Comparison of ENCODE assay signal across 8 cellular contexts in genomic region chr9:127955294-127956015, GRCh38. TPM values are rescaled to one million over a fixed set of nuclear protein-coding genes. Genes with fewer than 3 reads are reported as not detected.
DNase-seq lines count a peak whose midpoint lies in the region; ATAC-seq and TF ChIP-seq lines count a peak whose summit lies in the region.

No MANE protein-coding gene starts in this region.

- peak overlapping the region; percentile 12 for H3K4me3 Mint-ChIP-seq in activated T-helper 1 cell treated with anti-CD3 and anti-CD28 coated beads, Interleukin-12 subunit alpha, Interleukin-12 subunit beta, Interleukin-2, Interleukin-4 antibody, amounts not matched to agents 30 ng/mL and 10 ng/mL and 1 ng/mL, durations not matched to agents 14 hours and 24 hours and 36 hours
- H3K4me3 Mint-ChIP-seq in endothelial cell (ENCODE audit: unreplicated experiment), result no peak overlapping the region

- H3K36me3 ChIP-seq in HUES48 (ENCODE audit: control insufficient read depth, insufficient read depth, low read length), result no peaks in the 10 kb centered on the region
- H3K36me3 ChIP-seq in OCI-LY1 (ENCODE audit: insufficient read depth, low read length), result peaks cover 19% of the 10 kb centered on the region; the same call in 1 of the 2 replicates

- H3K27me3 ChIP-seq in HUES48 (ENCODE audit: control insufficient read depth, insufficient read depth, low read length), result no peaks in the 10 kb centered on the region
- no peaks in the 10 kb centered on the region for H3K27me3 ChIP-seq in OCI-LY1 (ENCODE audit: insufficient read depth, low read length)

- H3K36me3 Mint-ChIP-seq in activated T-helper 1 cell treated with anti-CD3 and anti-CD28 coated beads, Interleukin-12 subunit alpha, Interleukin-12 subunit beta, Interleukin-2, Interleukin-4 antibody, amounts not matched to agents 30 ng/mL and 10 ng/mL and 1 ng/mL, durations not matched to agents 14 hours and 24 hours and 36 hours (ENCODE audit: low read depth), result peaks cover 21% of the 10 kb centered on the region
- H3K36me3 Mint-ChIP-seq in endothelial cell (ENCODE audit: low read depth, unreplicated experiment), result no peaks in the 10 kb centered on the region

- H3F3A ChIP-seq in OCI-LY1 (ENCODE audit: insufficient read depth, low read length), result no peaks in the 10 kb centered on the region

- H2AFZ ChIP-seq in OCI-LY1 (ENCODE audit: low read length), result no peak overlapping the region

- peaks cover 74% of the 10 kb centered on the region for H3K4me1 Mint-ChIP-seq in activated T-helper 1 cell treated with anti-CD3 and anti-CD28 coated beads, Interleukin-12 subunit alpha, Interleukin-12 subunit beta, Interleukin-2, Interleukin-4 antibody, amounts not matched to agents 30 ng/mL and 10 ng/mL and 1 ng/mL, durations not matched to agents 14 hours and 24 hours and 36 hours (ENCODE audit: low read depth)
- H3K4me1 Mint-ChIP-seq in endothelial cell (ENCODE audit: unreplicated experiment), result peaks cover 3% of the 10 kb centered on the region

- H3K4me1 ChIP-seq in HUES48 (ENCODE audit: control insufficient read depth, insufficient read depth, low read length), result peaks cover 5% of the 10 kb centered on the region
- peaks cover 27% of the 10 kb centered on the region for H3K4me1 ChIP-seq in OCI-LY1 (ENCODE audit: insufficient read depth, low read length, severe bottlenecking)

- H3K9me3 Mint-ChIP-seq in activated T-helper 1 cell treated with anti-CD3 and anti-CD28 coated beads, Interleukin-12 subunit alpha, Interleukin-12 subunit beta, Interleukin-2, Interleukin-4 antibody, amounts not matched to agents 30 ng/mL and 10 ng/mL and 1 ng/mL, durations not matched to agents 14 hours and 24 hours and 36 hours, result no peaks in the 10 kb centered on the region
- no peaks in the 10 kb centered on the region for H3K9me3 Mint-ChIP-seq in endothelial cell (ENCODE audit: unreplicated experiment)

- peaks cover 56% of the 10 kb centered on the region for H3K79me2 ChIP-seq in OCI-LY1 (ENCODE audit: insufficient read depth, low read length)

- H3K4me3 ChIP-seq in GM12864 (ENCODE audit: low read depth, low read length) (no peak overlapping the region), HUES48 (ENCODE audit: low read depth, low read length) (no peak overlapping the region), OCI-LY1 (ENCODE audit: low read depth, low read length, poor library complexity, severe bottlenecking) (no peak overlapping the region), retinal pigment epithelial cell (ENCODE audit: low read length) (no peak overlapping the region)

- no peaks in the 10 kb centered on the region for H4K20me1 ChIP-seq in OCI-LY1 (ENCODE audit: insufficient read depth, low read length)

- peaks cover 2% of the 10 kb centered on the region for H3K27me3 Mint-ChIP-seq in activated T-helper 1 cell treated with anti-CD3 and anti-CD28 coated beads, Interleukin-12 subunit alpha, Interleukin-12 subunit beta, Interleukin-2, Interleukin-4 antibody, amounts not matched to agents 30 ng/mL and 10 ng/mL and 1 ng/mL, durations not matched to agents 14 hours and 24 hours and 36 hours (ENCODE audit: insufficient read depth)
- H3K27me3 Mint-ChIP-seq in endothelial cell (ENCODE audit: unreplicated experiment), result peaks cover 7% of the 10 kb centered on the region

- peak; percentile 70 for TF ChIP-seq CTCF in GM12864 (IDR thresholded peaks at IDR 0.05; ENCODE audit: low read depth, low read length, missing control alignments)
- TF ChIP-seq CTCF in OCI-LY1 (IDR thresholded peaks at IDR 0.05; ENCODE audit: low read length), result peak; percentile 78
- peak; percentile 25 for TF ChIP-seq CTCF in retinal pigment epithelial cell (conservative IDR thresholded peaks at IDR 0.05; ENCODE audit: low read depth, low read length)
- no peak for TF ChIP-seq CTCF in endothelial cell (IDR thresholded peaks at IDR 0.05; ENCODE audit: unreplicated experiment)

- H3K9ac ChIP-seq in HUES48 (ENCODE audit: low read depth, low read length), result no peak overlapping the region
- H3K9ac ChIP-seq in OCI-LY1 (ENCODE audit: low read length), result no peak overlapping the region; the same call in 1 of the 2 replicates

- ATAC-seq in GM19324 (IDR thresholded peaks at IDR 0.05; ENCODE audit: low FRiP score, unreplicated experiment), result no peak

- H3K9me2 ChIP-seq in OCI-LY1 (ENCODE audit: low read depth, low read length), result no peaks in the 10 kb centered on the region

- no peak for DNase-seq in GM12864 (ENCODE audit: low read depth)
- DNase-seq in activated T-helper 1 cell treated with anti-CD3 and anti-CD28 coated beads, Interleukin-12 subunit alpha, Interleukin-12 subunit beta, Interleukin-2, Interleukin-4 antibody, amounts not matched to agents 30 ng/mL and 10 ng/mL and 1 ng/mL, durations not matched to agents 14 hours and 24 hours and 36 hours (ENCODE audit: low spot score), result peak; percentile 56
- peak in 41 of 42 donors; percentile 60 to 96 (median 83) for DNase-seq in head of caudate nucleus
- DNase-seq in retinal pigment epithelial cell (ENCODE audit: low read depth), result no peak
- DNase-seq in endothelial cell (ENCODE audit: low spot score), result no peak

- peak overlapping the region; percentile 21; the same call in 1 of the 2 replicates for H3K4me2 ChIP-seq in OCI-LY1 (ENCODE audit: low read length)

- H3K27ac ChIP-seq in HUES48 (ENCODE audit: low read depth, low read length) (peak overlapping the region; percentile 45), OCI-LY1 (ENCODE audit: low read depth, low read length, poor library complexity, severe bottlenecking) (peak overlapping the region; percentile 34)

- H3K9me3 ChIP-seq in HUES48 (ENCODE audit: control insufficient read depth, insufficient read depth, low read length) (no peaks in the 10 kb centered on the region), OCI-LY1 (ENCODE audit: low read length) (no peaks in the 10 kb centered on the region)

- intact Hi-C loops in activated T-helper 1 cell treated with anti-CD3 and anti-CD28 coated beads, Interleukin-12 subunit alpha, Interleukin-12 subunit beta, Interleukin-2, Interleukin-4 antibody, amounts not matched to agents 30 ng/mL and 10 ng/mL and 1 ng/mL, durations not matched to agents 14 hours and 24 hours and 36 hours (cut with micrococcal nuclease), result loop anchor here (1.0 to 5.0 kb wide), 5 partner anchors 12 to 162 kb away; no protein-coding TSS in a partner anchor
- intact Hi-C loops in head of caudate nucleus (cut with DNase I), result no loop called here

- peak overlapping the region; percentile 73 for H3K27ac Mint-ChIP-seq in activated T-helper 1 cell treated with anti-CD3 and anti-CD28 coated beads, Interleukin-12 subunit alpha, Interleukin-12 subunit beta, Interleukin-2, Interleukin-4 antibody, amounts not matched to agents 30 ng/mL and 10 ng/mL and 1 ng/mL, durations not matched to agents 14 hours and 24 hours and 36 hours
- no peak overlapping the region for H3K27ac Mint-ChIP-seq in endothelial cell (ENCODE audit: unreplicated experiment)

RNA-seq across cellular contexts. Expression of gene DPM2, which starts 17.8 kb away (rescaled TPM):
- 62.6 and 70.2 TPM in 2 replicates for total RNA-seq in activated T-helper 1 cell treated with anti-CD3 and anti-CD28 coated beads, Interleukin-12 subunit alpha, Interleukin-12 subunit beta, Interleukin-2, Interleukin-4 antibody, amounts not matched to agents 30 ng/mL and 10 ng/mL and 1 ng/mL, durations not matched to agents 14 hours and 24 hours and 36 hours
- 31.5 TPM for total RNA-seq in endothelial cell (ENCODE audit: unreplicated experiment)

RNA-seq across cellular contexts. Expression of gene PIP5KL1, which starts 24.9 kb away (rescaled TPM):
- 1.1 and 1.2 TPM in 2 replicates for total RNA-seq in activated T-helper 1 cell treated with anti-CD3 and anti-CD28 coated beads, Interleukin-12 subunit alpha, Interleukin-12 subunit beta, Interleukin-2, Interleukin-4 antibody, amounts not matched to agents 30 ng/mL and 10 ng/mL and 1 ng/mL, durations not matched to agents 14 hours and 24 hours and 36 hours
- total RNA-seq in endothelial cell (ENCODE audit: unreplicated experiment), result 2.4 TPM

RNA-seq across cellular contexts. Expression of gene EEIG1, which starts 25.3 kb away (rescaled TPM):
- 39.8 and 43.4 TPM in 2 replicates for total RNA-seq in activated T-helper 1 cell treated with anti-CD3 and anti-CD28 coated beads, Interleukin-12 subunit alpha, Interleukin-12 subunit beta, Interleukin-2, Interleukin-4 antibody, amounts not matched to agents 30 ng/mL and 10 ng/mL and 1 ng/mL, durations not matched to agents 14 hours and 24 hours and 36 hours
- 27.3 TPM for total RNA-seq in endothelial cell (ENCODE audit: unreplicated experiment)

RNA-seq across cellular contexts. Expression of gene ST6GALNAC4, which starts 38.6 kb away (rescaled TPM):
- total RNA-seq in activated T-helper 1 cell treated with anti-CD3 and anti-CD28 coated beads, Interleukin-12 subunit alpha, Interleukin-12 subunit beta, Interleukin-2, Interleukin-4 antibody, amounts not matched to agents 30 ng/mL and 10 ng/mL and 1 ng/mL, durations not matched to agents 14 hours and 24 hours and 36 hours, result 30.8 and 31.6 TPM in 2 replicates
- 25.0 TPM for total RNA-seq in endothelial cell (ENCODE audit: unreplicated experiment)

RNA-seq across cellular contexts. Expression of gene ST6GALNAC6, which starts 56.1 kb away (rescaled TPM):
- 60.6 and 62.4 TPM in 2 replicates for total RNA-seq in activated T-helper 1 cell treated with anti-CD3 and anti-CD28 coated beads, Interleukin-12 subunit alpha, Interleukin-12 subunit beta, Interleukin-2, Interleukin-4 antibody, amounts not matched to agents 30 ng/mL and 10 ng/mL and 1 ng/mL, durations not matched to agents 14 hours and 24 hours and 36 hours
- total RNA-seq in endothelial cell (ENCODE audit: unreplicated experiment), result 80.0 TPM

Comparison
In these comparisons a context has a peak if more than half of its experiments do, and no peak if none do; other contexts are left out.
1. DNase-seq: peak in activated T-helper 1 cell treated with anti-CD3 and anti-CD28 coated beads, Interleukin-12 subunit alpha, Interleukin-12 subunit beta, Interleukin-2, Interleukin-4 antibody, amounts not matched to agents 30 ng/mL and 10 ng/mL and 1 ng/mL, durations not matched to agents 14 hours and 24 hours and 36 hours (single experiment) and head of caudate nucleus (41 of 42); none in GM12864 (single experiment), retinal pigment epithelial cell (single experiment) and endothelial cell (single experiment).